8 cellular contexts compared by ENCODE assay signal in the genomic region with DNA sequence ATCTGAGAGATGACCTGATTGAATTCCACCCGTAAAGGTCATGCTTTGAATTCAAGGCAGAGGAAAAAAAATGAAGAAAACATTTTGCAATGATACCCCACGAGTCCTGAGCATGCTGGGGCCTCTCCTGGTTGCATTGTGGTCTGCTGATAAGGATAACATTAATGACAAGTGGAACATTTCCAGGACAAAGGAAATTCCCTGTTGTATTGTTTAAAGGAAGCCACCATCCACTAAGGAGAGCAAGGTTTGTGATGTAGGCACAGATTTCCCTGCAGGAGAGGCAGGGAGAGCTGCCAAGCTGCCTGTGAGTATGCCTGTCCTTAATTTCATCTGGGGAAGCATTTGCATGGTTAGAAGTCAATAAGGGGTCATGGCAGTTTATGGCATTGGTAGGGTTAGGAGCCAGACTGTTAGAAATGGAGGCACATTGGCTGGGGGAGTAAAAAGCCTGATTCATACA. TPM values are rescaled to one million over a fixed set of nuclear protein-coding genes. Genes with fewer than 3 reads are reported as not detected.
DNase-seq lines count a peak whose midpoint lies in the region; ATAC-seq, FAIRE-seq and TF ChIP-seq lines count a peak whose summit lies in the region.

No MANE protein-coding gene starts in this region.

- H2AFZ ChIP-seq in OCI-LY7 (ENCODE audit: low read length) = no peak overlapping the region

- no peak for TF ChIP-seq POLR2A in esophagus muscularis mucosa (IDR thresholded peaks at IDR 0.05; ENCODE audit: low read depth)

- CTCF ChIA-PET in OCI-LY7 (lab: Charles Lee; ENCODE audit: unreplicated experiment) = interaction anchor here (1.2 kb wide), 1 partner anchor 11 kb away, joined by 3 read pairs; no protein-coding TSS in a partner anchor

- H3K27me3 ChIP-seq in esophagus muscularis mucosa (no peaks in the 10 kb centered on the region), rectal smooth muscle tissue (ENCODE audit: control insufficient read depth, insufficient read depth, low read length) (no peaks in the 10 kb centered on the region), small intestine (ENCODE audit: control insufficient read depth in 2 of 2, insufficient read depth in 2 of 2, low read length in 2 of 2) (no peaks in the 10 kb centered on the region)

- FAIRE-seq in small intestine (lab: Jason Lieb, UNC) = no peak

- H3K4me2 ChIP-seq in OCI-LY7 (ENCODE audit: low read length) = peak overlapping the region; percentile 95

- H3K9me3 ChIP-seq in OCI-LY7 (ENCODE audit: low read length) (no peaks in the 10 kb centered on the region; the same call in 1 of the 2 replicates), esophagus muscularis mucosa (no peaks in the 10 kb centered on the region), small intestine (ENCODE audit: control insufficient read depth, low read depth) (no peaks in the 10 kb centered on the region)

- peaks cover 97% of the 10 kb centered on the region for H3K79me2 ChIP-seq in OCI-LY7 (ENCODE audit: insufficient read depth, low read depth, low read length)

- H3K36me3 ChIP-seq in OCI-LY7 (ENCODE audit: insufficient read depth, low read length) (peaks cover 17% of the 10 kb centered on the region), esophagus muscularis mucosa (no peaks in the 10 kb centered on the region), rectal smooth muscle tissue (ENCODE audit: control insufficient read depth, insufficient read depth, low read length) (no peaks in the 10 kb centered on the region), small intestine (ENCODE audit: control insufficient read depth in 2 of 2, insufficient read depth in 2 of 2, low read length in 2 of 2) (no peaks in the 10 kb centered on the region)

- H4K20me1 ChIP-seq in OCI-LY7 (ENCODE audit: insufficient read depth, low read length) = no peaks in the 10 kb centered on the region

- H3K4me1 ChIP-seq in OCI-LY7 (ENCODE audit: insufficient read depth, low read length, poor library complexity, severe bottlenecking) = peaks cover 73% of the 10 kb centered on the region
- peaks cover 67 to 74% (median 69%) of the 10 kb centered on the region in 4 donors for H3K4me1 ChIP-seq in esophagus muscularis mucosa
- peaks cover 22% of the 10 kb centered on the region for H3K4me1 ChIP-seq in rectal smooth muscle tissue (ENCODE audit: control insufficient read depth, insufficient read depth, low read length)
- H3K4me1 ChIP-seq in small intestine (ENCODE audit: control insufficient read depth in 2 of 2, insufficient read depth in 1 of 2, low read depth in 1 of 2, low read length in 1 of 2) = peaks cover 0 to 20% of the 10 kb centered on the region in 2 donors

- H3K9me2 ChIP-seq in OCI-LY7 (ENCODE audit: insufficient read depth, low read length) = no peaks in the 10 kb centered on the region

- TF ChIP-seq EP300 in esophagus muscularis mucosa (IDR thresholded peaks at IDR 0.05) = no peak

- H3K9ac ChIP-seq in rectal smooth muscle tissue (ENCODE audit: low read length) = no peak overlapping the region

- intact Hi-C loops in OCI-LY7 (cut with micrococcal nuclease; ENCODE audit: unreplicated experiment) = no loop called here
- intact Hi-C loops in esophagus muscularis mucosa (cut with DNase I) = no loop called here

- H3K27ac ChIP-seq in OCI-LY7 (ENCODE audit: low read depth, low read length, poor library complexity, severe bottlenecking) = peak overlapping the region; percentile 99
- peak overlapping the region; percentile 60 to 76 (median 70) for H3K27ac ChIP-seq in esophagus muscularis mucosa (replicated peaks in 1 of 4)
- peak overlapping the region; percentile 82 for H3K27ac ChIP-seq in rectal smooth muscle tissue (ENCODE audit: low read depth, low read length)
- peak overlapping the region in 1 of 2 donors; percentile 94 for H3K27ac ChIP-seq in small intestine (ENCODE audit: low read depth in 1 of 2, low read length in 1 of 2)

- 27% methylated on average over 2 of the region's 2 CpGs for WGBS in esophagus muscularis mucosa
- 8 to 31% (median 24%) methylated on average over 2 of the region's 2 CpGs for WGBS in small intestine, 3 donors

- H3K4me3 ChIP-seq in OCI-LY7 (ENCODE audit: low read depth, low read length, poor library complexity, severe bottlenecking) (peak overlapping the region; percentile 70), esophagus muscularis mucosa (peak overlapping the region in 1 of 4 donors; percentile 7), rectal smooth muscle tissue (ENCODE audit: low read length) (no peak overlapping the region), small intestine (ENCODE audit: low read depth in 1 of 2, low read length in 2 of 2) (no peak overlapping the region)

- DNase-seq in EL = peak; percentile 69
- no peak for DNase-seq in OCI-LY7 (ENCODE audit: low spot score)
- DNase-seq in esophagus muscularis mucosa (ENCODE audit: extremely low spot score) = no peak
- DNase-seq in small intestine = no peak
- no peak for DNase-seq in ureter (ENCODE audit: low spot score)

- no peak for ATAC-seq in HG03045 (IDR thresholded peaks at IDR 0.05; ENCODE audit: unreplicated experiment)
- no peak for ATAC-seq in HG03571 (IDR thresholded peaks at IDR 0.05; ENCODE audit: unreplicated experiment)

- no TSS peak for BruUV-seq in OCI-LY7 (replicated peaks; lab: Mats Ljungman, UMichigan)

- no peak for TF ChIP-seq CTCF in OCI-LY7 (conservative IDR thresholded peaks at IDR 0.05; ENCODE audit: low read length)
- TF ChIP-seq CTCF in esophagus muscularis mucosa (IDR thresholded peaks at IDR 0.05) = no peak

- POLR2A ChIA-PET in OCI-LY7 (lab: Charles Lee) = interaction anchor here (0.5 to 7.9 kb wide), 7 partner anchors 9 to 190 kb away, joined by 3 to 173 read pairs (median 4); no protein-coding TSS in a partner anchor

RNA-seq across cellular contexts. Expression of gene FLI1, which starts 21.9 kb away (rescaled TPM):
- 79.4 and 88.8 TPM in 2 replicates for total RNA-seq in OCI-LY7 (2014; rRNA removed; shearing (Covaris generic))
- 78.2 and 81.2 TPM in 2 replicates for total RNA-seq in OCI-LY7 (2022)
- total RNA-seq in esophagus muscularis mucosa = 10 to 100 TPM; 17.4 to 43.8 (median 29.6) TPM
- 1 to 10 TPM; 2.5 to 8.3 (median 4.9) TPM for polyA plus RNA-seq in small intestine
- total RNA-seq in ureter = 19.1 TPM
